ENCODE assay signal across 1 cellular context in the genomic region with DNA sequence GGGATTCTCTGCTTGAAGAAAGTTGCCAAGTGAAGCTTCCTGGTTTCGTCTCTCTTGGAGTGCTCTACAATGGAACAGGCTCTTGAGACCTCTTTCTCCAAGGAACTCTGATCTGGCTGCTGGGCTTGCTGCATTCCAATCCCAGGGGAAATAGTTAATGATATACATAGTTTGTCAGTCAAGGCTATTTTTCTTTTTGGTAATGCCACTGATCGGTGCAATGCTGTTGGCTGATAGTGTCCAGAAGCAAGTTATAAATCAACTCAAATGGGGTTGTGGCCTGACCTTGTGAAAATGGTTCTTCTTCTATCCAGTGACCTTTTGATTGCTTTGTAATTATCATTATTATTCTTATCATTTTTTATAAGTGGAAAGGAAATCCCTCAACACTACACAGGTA.
TF ChIP-seq lines count a peak whose summit lies in the region.

No MANE protein-coding gene starts in this region.

TF ChIP-seq in IMR-90, 13 proteins besides CTCF, POLR2A, EP300 and RAD21 (continued from another document):
- TF ChIP-seq USF2 (IDR thresholded peaks at IDR 0.05; ENCODE audit: low read depth, low read length) (no peak), RCOR1 (IDR thresholded peaks at IDR 0.05; ENCODE audit: insufficient replicate concordance, low read length) (no peak)
